Comparison of ENCODE assay signal across 15 cellular contexts in the genomic region with DNA sequence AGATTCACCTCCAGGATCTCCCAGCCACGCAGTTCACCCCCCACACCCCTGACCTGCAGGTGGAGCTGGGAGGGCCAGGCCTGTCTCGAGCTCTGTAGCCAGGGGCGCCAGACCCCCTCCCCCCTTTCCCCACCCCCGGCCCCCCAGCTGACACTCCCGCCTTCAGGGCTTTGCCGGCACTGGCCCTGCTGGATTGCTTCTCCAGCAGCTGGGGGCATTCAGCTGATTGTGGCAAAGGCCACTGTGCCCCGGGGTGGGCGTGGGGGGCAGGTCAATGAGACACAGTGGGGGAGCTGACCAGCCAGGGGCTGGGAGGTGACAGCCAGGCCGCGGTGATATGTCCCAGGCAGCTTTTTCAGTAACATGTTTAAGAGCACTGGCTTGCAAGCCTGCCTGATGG. TPM values are rescaled to one million over a fixed set of nuclear protein-coding genes. Genes with fewer than 3 reads are reported as not detected.
DNase-seq lines count a peak whose midpoint lies in the region; ATAC-seq and TF ChIP-seq lines count a peak whose summit lies in the region.
"Had no signal": no experiment of that assay in that cellular context is flagged by ENCODE, and none has a peak within 500 bp of the region (broad histone marks: within the 10 kb centered on the region; RNA-seq: fewer than 3 reads in every experiment).

No MANE protein-coding gene starts in this region.

- 0 out of 2 replicates have a peak, but pooled peaks cover 3% of the 10 kb centered on the region for H3F3A ChIP-seq in GM23338 (replicated peaks; ENCODE audit: low read depth)
- H3F3A ChIP-seq in neural progenitor cell (ENCODE audit: low read depth): peaks cover 8% of the 10 kb centered on the region

- H3K4me3 ChIP-seq in GM23338 (no peak overlapping the region), NT2/D1 (ENCODE audit: insufficient read length, low read depth) (no peak overlapping the region), neural progenitor cell (no peak overlapping the region)
- H3K4me3 ChIP-seq: A549 had no signal

- H3K4me1 ChIP-seq in GM23338 (ENCODE audit: insufficient read depth) (no peaks in the 10 kb centered on the region; the same call in 1 of the 2 replicates), NT2/D1 (ENCODE audit: insufficient read depth, insufficient read length) (peaks cover 29% of the 10 kb centered on the region), neural progenitor cell (peaks cover 9% of the 10 kb centered on the region)
- H3K4me1 ChIP-seq: BE2C had no signal

- H3K4me2 ChIP-seq in GM23338: no peak overlapping the region
- peak overlapping the region; percentile 47 for H3K4me2 ChIP-seq in neural progenitor cell

- ATAC-seq in GM23338: peak; percentile 6; the same call in 1 of the 3 replicates
- ATAC-seq in GM18519 (IDR thresholded peaks at IDR 0.05; ENCODE audit: low FRiP score, unreplicated experiment): no peak
- ATAC-seq in HG02973 (IDR thresholded peaks at IDR 0.05; ENCODE audit: unreplicated experiment): no peak
- ATAC-seq: A549 had no signal

- H3K9ac ChIP-seq in NT2/D1 (ENCODE audit: insufficient read length, low read depth) (peak overlapping the region; percentile 7), neural progenitor cell (no peak overlapping the region)

- H3K4me1 Mint-ChIP-seq in GM23338 (peaks cover 10% of the 10 kb centered on the region), neural progenitor cell (peaks cover 44% of the 10 kb centered on the region), progenitor cell of endocrine pancreas (ENCODE audit: low read depth) (peaks cover 8% of the 10 kb centered on the region), mesothelial cell of epicardium (peaks cover 4% of the 10 kb centered on the region)

- H4K20me1 ChIP-seq in GM23338 (replicated peaks; ENCODE audit: insufficient read depth): no peaks in the 10 kb centered on the region
- H4K20me1 ChIP-seq in neural progenitor cell (ENCODE audit: low read depth): no peaks in the 10 kb centered on the region

- no peaks in the 10 kb centered on the region for H3K36me3 Mint-ChIP-seq in GM23338 (ENCODE audit: low read depth)
- no peaks in the 10 kb centered on the region for H3K36me3 Mint-ChIP-seq in neural progenitor cell
- no peaks in the 10 kb centered on the region for H3K36me3 Mint-ChIP-seq in progenitor cell of endocrine pancreas (ENCODE audit: insufficient read depth)
- no peaks in the 10 kb centered on the region for H3K36me3 Mint-ChIP-seq in mesothelial cell of epicardium
- H3K36me3 Mint-ChIP-seq: CD4-positive, alpha-beta memory T cell had no signal

- no peak overlapping the region for H3K27ac Mint-ChIP-seq in GM23338
- no peak overlapping the region for H3K27ac Mint-ChIP-seq in neural progenitor cell
- no peak overlapping the region for H3K27ac Mint-ChIP-seq in progenitor cell of endocrine pancreas
- H3K27ac Mint-ChIP-seq in mesothelial cell of epicardium: no peak overlapping the region

- no peak overlapping the region for H3K27ac ChIP-seq in GM23338 (ENCODE audit: low read depth)
- no peak overlapping the region for H3K27ac ChIP-seq in neural progenitor cell
- H3K27ac ChIP-seq: C4-2B had no signal

- H3K27me3 ChIP-seq in GM23338 (ENCODE audit: insufficient read depth): no peaks in the 10 kb centered on the region
- no peaks in the 10 kb centered on the region for H3K27me3 ChIP-seq in NT2/D1 (ENCODE audit: insufficient read depth, insufficient read length)
- no peaks in the 10 kb centered on the region for H3K27me3 ChIP-seq in neural progenitor cell
- H3K27me3 ChIP-seq: BE2C had no signal

- no peaks in the 10 kb centered on the region for H3K79me2 ChIP-seq in GM23338 (replicated peaks; ENCODE audit: insufficient read depth)
- no peaks in the 10 kb centered on the region for H3K79me2 ChIP-seq in neural progenitor cell (ENCODE audit: low read depth)

- H3K4me3 Mint-ChIP-seq in GM23338 (no peak overlapping the region), neural progenitor cell (no peak overlapping the region), progenitor cell of endocrine pancreas (ENCODE audit: low read depth) (no peak overlapping the region), mesothelial cell of epicardium (no peak overlapping the region)

- no peaks in the 10 kb centered on the region for H3K9me2 ChIP-seq in GM23338 (ENCODE audit: insufficient read depth)

- H3K27me3 Mint-ChIP-seq in GM23338 (ENCODE audit: insufficient read depth, low read depth, poor library complexity) (peaks cover 21% of the 10 kb centered on the region), neural progenitor cell (ENCODE audit: insufficient read depth, low read depth) (peaks cover 24% of the 10 kb centered on the region), progenitor cell of endocrine pancreas (peaks cover 15% of the 10 kb centered on the region), mesothelial cell of epicardium (ENCODE audit: low read depth) (peaks cover 41% of the 10 kb centered on the region)

- no peaks in the 10 kb centered on the region for H3K36me3 ChIP-seq in GM23338 (ENCODE audit: insufficient read depth)
- no peaks in the 10 kb centered on the region for H3K36me3 ChIP-seq in NT2/D1 (ENCODE audit: insufficient read depth, insufficient read length, low read length)
- H3K36me3 ChIP-seq in neural progenitor cell: no peaks in the 10 kb centered on the region
- H3K36me3 ChIP-seq: BE2C had no signal

- peaks cover 3% of the 10 kb centered on the region; the same call in 1 of the 3 replicates for H3K9me3 Mint-ChIP-seq in GM23338
- peaks cover 2% of the 10 kb centered on the region for H3K9me3 Mint-ChIP-seq in neural progenitor cell
- H3K9me3 Mint-ChIP-seq in progenitor cell of endocrine pancreas (ENCODE audit: low read depth): no peaks in the 10 kb centered on the region
- H3K9me3 Mint-ChIP-seq in mesothelial cell of epicardium: peaks cover 3% of the 10 kb centered on the region
- H3K9me3 Mint-ChIP-seq: CD4-positive, alpha-beta memory T cell had no signal

- no peak overlapping the region for H2AFZ ChIP-seq in GM23338
- no peak overlapping the region for H2AFZ ChIP-seq in neural progenitor cell (replicated peaks)

- DNase-seq in GM23338 (ENCODE audit: low spot score): no peak
- no peak for DNase-seq in NT2/D1 (ENCODE audit: low read depth, low spot score)
- DNase-seq in islet precursor cell: peak; percentile 51
- DNase-seq in neural progenitor cell (ENCODE audit: low spot score): peak; percentile 31
- DNase-seq in progenitor cell of endocrine pancreas (ENCODE audit: low spot score, unreplicated experiment): no peak
- DNase-seq in mesothelial cell of epicardium (ENCODE audit: low spot score in 2 of 2, unreplicated experiment in 2 of 2): no peak
- DNase-seq: BE2C; CD4-positive, alpha-beta memory T cell; DMS79 had no signal

- TF ChIP-seq CTCF in GM23338 (conservative IDR thresholded peaks at IDR 0.05; ENCODE audit: low read depth in 2 of 2) (no peak), neural progenitor cell (IDR thresholded peaks at IDR 0.05) (peak; percentile 4), progenitor cell of endocrine pancreas (IDR thresholded peaks at IDR 0.05; ENCODE audit: unreplicated experiment) (no peak), mesothelial cell of epicardium (IDR thresholded peaks at IDR 0.05; ENCODE audit: unreplicated experiment) (no peak)

- no peaks in the 10 kb centered on the region for H3K9me3 ChIP-seq in NT2/D1 (ENCODE audit: insufficient read depth, low read length)
- no peaks in the 10 kb centered on the region for H3K9me3 ChIP-seq in neural progenitor cell (ENCODE audit: low read depth)
- H3K9me3 ChIP-seq: A549, BE2C had no signal

TF ChIP-seq in GM23338, 12 proteins besides CTCF, POLR2A, EP300 and RAD21 (continues in another document):
- TF ChIP-seq JUNB (IDR thresholded peaks at IDR 0.05; ENCODE audit: unreplicated experiment): no peak
- no peak for TF ChIP-seq POLR2AphosphoS5 (IDR thresholded peaks at IDR 0.05; ENCODE audit: low read depth)
- TF ChIP-seq ZNF331 (CRISPR knock-in tag; IDR thresholded peaks at IDR 0.05; ENCODE audit: low read depth): no peak
- TF ChIP-seq NANOG (IDR thresholded peaks at IDR 0.05; ENCODE audit: borderline replicate concordance): no peak
- TF ChIP-seq EZH2phosphoT487 (IDR thresholded peaks at IDR 0.05; ENCODE audit: unreplicated experiment): no peak
- TF ChIP-seq, protein P1, sequence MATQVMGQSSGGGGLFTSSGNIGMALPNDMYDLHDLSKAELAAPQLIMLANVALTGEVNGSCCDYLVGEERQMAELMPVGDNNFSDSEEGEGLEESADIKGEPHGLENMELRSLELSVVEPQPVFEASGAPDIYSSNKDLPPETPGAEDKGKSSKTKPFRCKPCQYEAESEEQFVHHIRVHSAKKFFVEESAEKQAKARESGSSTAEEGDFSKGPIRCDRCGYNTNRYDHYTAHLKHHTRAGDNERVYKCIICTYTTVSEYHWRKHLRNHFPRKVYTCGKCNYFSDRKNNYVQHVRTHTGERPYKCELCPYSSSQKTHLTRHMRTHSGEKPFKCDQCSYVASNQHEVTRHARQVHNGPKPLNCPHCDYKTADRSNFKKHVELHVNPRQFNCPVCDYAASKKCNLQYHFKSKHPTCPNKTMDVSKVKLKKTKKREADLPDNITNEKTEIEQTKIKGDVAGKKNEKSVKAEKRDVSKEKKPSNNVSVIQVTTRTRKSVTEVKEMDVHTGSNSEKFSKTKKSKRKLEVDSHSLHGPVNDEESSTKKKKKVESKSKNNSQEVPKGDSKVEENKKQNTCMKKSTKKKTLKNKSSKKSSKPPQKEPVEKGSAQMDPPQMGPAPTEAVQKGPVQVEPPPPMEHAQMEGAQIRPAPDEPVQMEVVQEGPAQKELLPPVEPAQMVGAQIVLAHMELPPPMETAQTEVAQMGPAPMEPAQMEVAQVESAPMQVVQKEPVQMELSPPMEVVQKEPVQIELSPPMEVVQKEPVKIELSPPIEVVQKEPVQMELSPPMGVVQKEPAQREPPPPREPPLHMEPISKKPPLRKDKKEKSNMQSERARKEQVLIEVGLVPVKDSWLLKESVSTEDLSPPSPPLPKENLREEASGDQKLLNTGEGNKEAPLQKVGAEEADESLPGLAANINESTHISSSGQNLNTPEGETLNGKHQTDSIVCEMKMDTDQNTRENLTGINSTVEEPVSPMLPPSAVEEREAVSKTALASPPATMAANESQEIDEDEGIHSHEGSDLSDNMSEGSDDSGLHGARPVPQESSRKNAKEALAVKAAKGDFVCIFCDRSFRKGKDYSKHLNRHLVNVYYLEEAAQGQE (IDR thresholded peaks at IDR 0.05; ENCODE audit: unreplicated experiment): no peak

RNA-seq across cellular contexts. Expression of a gene that starts 22.2 kb away (rescaled TPM):
- total RNA-seq in GM23338 (2014; rRNA removed; shearing (Covaris generic)): not detected in 2 replicates
- polyA plus RNA-seq in GM23338 (2016; fragmentation: Nextera tagmentation; extraction: Ambion mirVana): not detected in 2 replicates
- total RNA-seq in neural progenitor cell (ENCODE audit: low replicate concordance) (not detected in 2 replicates), progenitor cell of endocrine pancreas (not detected in 2 replicates), mesothelial cell of epicardium (not detected in 3 replicates)
- total RNA-seq: HT1080 had no signal
- polyA plus RNA-seq: AG04450 had no signal

RNA-seq across cellular contexts. Expression of a gene that starts 37.1 kb away (rescaled TPM):
- not detected in 2 replicates for total RNA-seq in GM23338 (2014; rRNA removed; shearing (Covaris generic))
- polyA plus RNA-seq in GM23338 (2016; fragmentation: Nextera tagmentation; extraction: Ambion mirVana): not detected in 2 replicates
- total RNA-seq in neural progenitor cell (ENCODE audit: low replicate concordance) (not detected in 2 replicates), progenitor cell of endocrine pancreas (not detected in 2 replicates), mesothelial cell of epicardium (not detected in 3 replicates)
- total RNA-seq: CD4-positive, alpha-beta memory T cell; HT1080 had no signal
- polyA plus RNA-seq: AG04450; CD4-positive, alpha-beta memory T cell had no signal

Comparison
In these comparisons a context has a peak if more than half of its experiments do, and no peak if none do; other contexts are left out.
1. DNase-seq: peak in islet precursor cell (single experiment) and neural progenitor cell (single experiment); none in GM23338 (single experiment), NT2/D1 (single experiment), progenitor cell of endocrine pancreas (single experiment) and mesothelial cell of epicardium (0 of 2).